28 cellular contexts compared by ENCODE assay signal in genomic region chr3:82002993-82003642, GRCh38.
A peak's percentile ranks its signal among the peaks of the same experiment; 100 is the strongest.
DNase-seq lines count a peak whose midpoint lies in the region; ATAC-seq and TF ChIP-seq lines count a peak whose summit lies in the region.
"Had no signal": no experiment of that assay in that cellular context is flagged by ENCODE, and none has a peak within 500 bp of the region (broad histone marks: within the 10 kb centered on the region; RNA-seq: fewer than 3 reads in every experiment).

No MANE protein-coding gene starts in this region.

- H3K27ac ChIP-seq in stomach (no peak overlapping the region), right atrium auricular region (no peak overlapping the region)
- H3K27ac ChIP-seq: gastroesophageal sphincter, right lobe of liver, upper lobe of left lung had no signal

- peak; percentile 64 for ATAC-seq in GM18511 (IDR thresholded peaks at IDR 0.05; ENCODE audit: unreplicated experiment)
- ATAC-seq in GM21360 (IDR thresholded peaks at IDR 0.05; ENCODE audit: unreplicated experiment), result peak; percentile 53
- ATAC-seq in HG03378 (IDR thresholded peaks at IDR 0.05; ENCODE audit: unreplicated experiment), result peak; percentile 45
- ATAC-seq: gastroesophageal sphincter, left lobe of liver, Panc1, right lobe of liver, WTC11 had no signal

- H3K4me3 Mint-ChIP-seq in mesothelial cell of epicardium, result no peak overlapping the region
- H3K4me3 Mint-ChIP-seq: activated CD4-positive, alpha-beta T cell treated with anti-CD3 and anti-CD28 coated beads, Interleukin-2, amount 10 ng/mL, durations not matched to agents 7 days and 5 days; activated T-cell treated with anti-CD3 and anti-CD28 coated beads, Interleukin-2, amount 50 U/mL, for 24 hours; CD14-positive monocyte; IgD-negative memory B cell; immature natural killer cell; memory B cell; WTC11 had no signal

- no peak for TF ChIP-seq EP300 in stomach (IDR thresholded peaks at IDR 0.05)

- H3K27me3 Mint-ChIP-seq in mesothelial cell of epicardium (ENCODE audit: low read depth), result no peaks in the 10 kb centered on the region
- H3K27me3 Mint-ChIP-seq: activated CD4-positive, alpha-beta T cell treated with anti-CD3 and anti-CD28 coated beads, Interleukin-2, amount 10 ng/mL, durations not matched to agents 7 days and 5 days; activated T-cell treated with anti-CD3 and anti-CD28 coated beads, Interleukin-2, amount 50 U/mL, for 24 hours; IgD-negative memory B cell; memory B cell had no signal

- no peak for TF ChIP-seq POLR2A in stomach (IDR thresholded peaks at IDR 0.05)

- H3K36me3 ChIP-seq in stomach, result no peaks in the 10 kb centered on the region
- no peaks in the 10 kb centered on the region for H3K36me3 ChIP-seq in right atrium auricular region
- H3K36me3 ChIP-seq: gastroesophageal sphincter, right lobe of liver, upper lobe of left lung had no signal

- DNase-seq in mesothelial cell of epicardium (ENCODE audit: low spot score in 2 of 2, unreplicated experiment in 2 of 2), result no peak
- no peak for DNase-seq in stomach
- DNase-seq in NCI-H2029 treated with DMSO at 0.1 percent for 48 hours (lab: John Stamatoyannopoulos, UW), result no peak
- DNase-seq in right atrium auricular region (ENCODE audit: low spot score), result no peak
- DNase-seq: activated CD4-positive, alpha-beta T cell treated with anti-CD3 and anti-CD28 coated beads, Interleukin-2, amount 10 ng/mL, durations not matched to agents 7 days and 5 days; activated gamma-delta T cell; activated T-cell treated with anti-CD3 and anti-CD28 coated beads, Interleukin-2, amount 50 U/mL, for 24 hours; Calu3; cerebellar nuclear complex; dorsolateral prefrontal cortex; immature natural killer cell; NCI-H1092; NCI-H2029; NCI-H510A treated with DMSO at 0.1 percent for 48 hours; posterior cingulate gyrus; right lobe of liver; stimulated activated CD4-positive, alpha-beta T cell treated with anti-CD3 and anti-CD28 coated beads, Interleukin-4, amount 100 ng/mL, for 1 hour; upper lobe of left lung had no signal

- peak overlapping the region; percentile 37 for H3K27ac Mint-ChIP-seq in mesothelial cell of epicardium
- H3K27ac Mint-ChIP-seq: activated CD4-positive, alpha-beta T cell treated with anti-CD3 and anti-CD28 coated beads, Interleukin-2, amount 10 ng/mL, durations not matched to agents 7 days and 5 days; activated T-cell treated with anti-CD3 and anti-CD28 coated beads, Interleukin-2, amount 50 U/mL, for 24 hours; IgD-negative memory B cell; immature natural killer cell; memory B cell; WTC11 had no signal

- peaks cover 4% of the 10 kb centered on the region for H3K36me3 Mint-ChIP-seq in mesothelial cell of epicardium
- H3K36me3 Mint-ChIP-seq: CD14-positive monocyte, IgD-negative memory B cell, immature natural killer cell, memory B cell had no signal

- H3K4me3 ChIP-seq in stomach (no peak overlapping the region), right atrium auricular region (no peak overlapping the region)
- H3K4me3 ChIP-seq: dorsolateral prefrontal cortex, gastroesophageal sphincter, right lobe of liver, upper lobe of left lung had no signal

- H3K4me1 ChIP-seq in stomach (peaks cover 0 to 15% (median 0%) of the 10 kb centered on the region in 4 donors), right atrium auricular region (peaks cover 0 to 7% of the 10 kb centered on the region in 2 donors)
- H3K4me1 ChIP-seq: gastroesophageal sphincter had no signal

- H3K4me1 Mint-ChIP-seq in mesothelial cell of epicardium, result peaks cover 56% of the 10 kb centered on the region
- H3K4me1 Mint-ChIP-seq: activated CD4-positive, alpha-beta T cell treated with anti-CD3 and anti-CD28 coated beads, Interleukin-2, amount 10 ng/mL, durations not matched to agents 7 days and 5 days; IgD-negative memory B cell; immature natural killer cell; memory B cell had no signal

- H3K9me3 Mint-ChIP-seq in mesothelial cell of epicardium, result peaks cover 13% of the 10 kb centered on the region
- H3K9me3 Mint-ChIP-seq: activated CD4-positive, alpha-beta T cell treated with anti-CD3 and anti-CD28 coated beads, Interleukin-2, amount 10 ng/mL, durations not matched to agents 7 days and 5 days had no signal

- H3K27me3 ChIP-seq in stomach (no peaks in the 10 kb centered on the region), right atrium auricular region (no peaks in the 10 kb centered on the region)
- H3K27me3 ChIP-seq: dorsolateral prefrontal cortex, gastroesophageal sphincter, right lobe of liver, upper lobe of left lung had no signal

- TF ChIP-seq CTCF in mesothelial cell of epicardium (IDR thresholded peaks at IDR 0.05; ENCODE audit: unreplicated experiment), result no peak
- TF ChIP-seq CTCF in stomach (IDR thresholded peaks at IDR 0.05), result no peak
- no peak for TF ChIP-seq CTCF in right atrium auricular region (IDR thresholded peaks at IDR 0.05)

- peaks cover 0 to 10% (median 3%) of the 10 kb centered on the region in 4 donors for H3K9me3 ChIP-seq in stomach
- peaks cover 0 to 9% of the 10 kb centered on the region in 2 donors for H3K9me3 ChIP-seq in right atrium auricular region
- H3K9me3 ChIP-seq: right lobe of liver had no signal

- 64 to 82% (median 76%) methylated on average over 2 of the region's 2 CpGs for WGBS in stomach, 5 donors

- intact Hi-C loops in stomach (cut with DNase I; ENCODE audit: low total_unique reads), result no loop called here
